In genomic region chr15:70127288-70127746, GRCh38 we compare ENCODE assay signal across 14 cellular contexts. TPM values are rescaled to one million over a fixed set of nuclear protein-coding genes. Genes with fewer than 3 reads are reported as not detected.
DNase-seq lines count a peak whose midpoint lies in the region; ATAC-seq, FAIRE-seq and TF ChIP-seq lines count a peak whose summit lies in the region.
"Had no signal": no experiment of that assay in that cellular context is flagged by ENCODE, and none has a peak within 500 bp of the region (broad histone marks: within the 10 kb centered on the region; RNA-seq: fewer than 3 reads in every experiment).

No MANE protein-coding gene starts in this region.

- TF ChIP-seq CTCF in tibial nerve (IDR thresholded peaks at IDR 0.05): no peak
- no peak for TF ChIP-seq CTCF in esophagus squamous epithelium (IDR thresholded peaks at IDR 0.05)
- TF ChIP-seq CTCF in D721Med (IDR thresholded peaks at IDR 0.05; ENCODE audit: insufficient read depth, missing control alignments): no peak

- DNase-seq in NCI-H82 (lab: John Stamatoyannopoulos, UW) (peak; percentile 16), NCI-H82 treated with DMSO at 0.1 percent for 48 hours (lab: John Stamatoyannopoulos, UW; ENCODE audit: unreplicated experiment) (no peak), T1000 (lab: John Stamatoyannopoulos, UW) (peak; percentile 25), left colon (peak; percentile 39 to 45), tibial nerve (ENCODE audit: low spot score in 2 of 2) (peak; percentile 65 to 76), esophagus squamous epithelium (lab: John Stamatoyannopoulos, UW) (no peak), D721Med (ENCODE audit: insufficient read length, low spot score) (no peak)
- DNase-seq: activated naive CD8-positive, alpha-beta T cell treated with anti-CD3 and anti-CD28 coated beads, Interleukin-2, amount 50 U/mL, for 24 hours; glutamatergic neuron; NCI-H1105; psoas muscle; T-helper 9 cell had no signal

- TF ChIP-seq POLR2A in tibial nerve (IDR thresholded peaks at IDR 0.05) (no peak), esophagus squamous epithelium (IDR thresholded peaks at IDR 0.05) (no peak)

- TF ChIP-seq EP300 in tibial nerve (IDR thresholded peaks at IDR 0.05): peak in 1 of 2 donors; percentile 61

- intact Hi-C loops in left colon (cut with DNase I, micrococcal nuclease): no loop called here
- intact Hi-C loops in esophagus squamous epithelium (cut with DNase I): no loop called here

- 12 to 21% methylated on average over 6 of the region's 6 CpGs for WGBS in tibial nerve, 2 donors
- WGBS in esophagus squamous epithelium, 2 donors: 37 to 43% methylated on average over 6 of the region's 6 CpGs

- H3K27ac ChIP-seq in tibial nerve: no peak overlapping the region
- H3K27ac ChIP-seq in esophagus squamous epithelium: no peak overlapping the region
- H3K27ac ChIP-seq: psoas muscle had no signal

- H3K9me3 ChIP-seq in tibial nerve: no peaks in the 10 kb centered on the region
- H3K9me3 ChIP-seq in esophagus squamous epithelium: no peaks in the 10 kb centered on the region
- H3K9me3 ChIP-seq: psoas muscle had no signal

- peak; percentile 59 for ATAC-seq in left colon
- no peak for ATAC-seq in HG03280 (IDR thresholded peaks at IDR 0.05; ENCODE audit: unreplicated experiment)
- ATAC-seq: psoas muscle had no signal

- H3K27me3 ChIP-seq in tibial nerve (no peaks in the 10 kb centered on the region), esophagus squamous epithelium (peaks cover 0 to 51% (median 0%) of the 10 kb centered on the region in 4 donors)

- FAIRE-seq in D721Med (lab: Jason Lieb, UNC): no peak
- FAIRE-seq: A204.1 had no signal

- H3K36me3 ChIP-seq in tibial nerve: no peaks in the 10 kb centered on the region
- H3K36me3 ChIP-seq in esophagus squamous epithelium: no peaks in the 10 kb centered on the region

- H3K4me1 ChIP-seq in tibial nerve (peaks cover 0 to 25% (median 7%) of the 10 kb centered on the region in 4 donors), esophagus squamous epithelium (peaks cover 0 to 18% (median 3%) of the 10 kb centered on the region in 3 donors)

- H3K4me3 ChIP-seq in tibial nerve (no peak overlapping the region), esophagus squamous epithelium (no peak overlapping the region)
- H3K4me3 ChIP-seq: psoas muscle had no signal

RNA-seq across cellular contexts. Expression of gene TLE3, which starts 29.6 kb away (rescaled TPM):
- total RNA-seq in left colon (10 to 100 TPM; 51.2 to 79.7 TPM), tibial nerve (10 to 100 TPM; 62.4 to 91.6 (median 76.9) TPM), esophagus squamous epithelium (100 to 1,000 TPM in 1 of 4 donors, 10 to 100 TPM in 3; 49.6 to 133 (median 64.4) TPM)

Comparison
In these comparisons a context has a peak if more than half of its experiments do, and no peak if none do; other contexts are left out.
1. DNase-seq: peak in NCI-H82 (single experiment), T1000 (single experiment), left colon (2 of 2) and tibial nerve (2 of 2); none in NCI-H82 treated with DMSO at 0.1 percent for 48 hours (single experiment), esophagus squamous epithelium (single experiment) and D721Med (single experiment).